ENCODE assay signal across 19 cellular contexts in the genomic region with DNA sequence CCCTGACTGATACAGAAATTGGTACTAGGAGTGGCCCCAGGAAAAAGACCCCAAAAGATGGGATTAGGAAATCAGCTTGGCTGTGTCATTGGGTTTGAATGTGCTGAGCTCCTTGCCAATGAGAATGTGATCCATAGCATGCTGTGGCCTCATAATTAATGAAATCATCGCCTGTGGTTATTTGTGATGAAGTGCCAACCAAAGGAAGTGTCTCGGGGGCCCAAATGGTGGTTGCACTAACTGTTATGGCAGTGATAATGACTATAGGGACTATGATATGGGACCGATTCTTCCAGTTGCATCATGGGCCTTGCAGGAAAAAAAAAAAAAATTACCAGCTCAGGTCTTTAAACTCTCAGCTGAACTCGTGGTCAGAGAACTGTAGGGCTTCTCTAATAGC. TPM values are rescaled to one million over a fixed set of nuclear protein-coding genes. Genes with fewer than 3 reads are reported as not detected.
DNase-seq lines count a peak whose midpoint lies in the region; ATAC-seq and TF ChIP-seq lines count a peak whose summit lies in the region.
"Had no signal": no experiment of that assay in that cellular context is flagged by ENCODE, and none has a peak within 500 bp of the region (broad histone marks: within the 10 kb centered on the region; RNA-seq: fewer than 3 reads in every experiment).

No MANE protein-coding gene starts in this region.

- H3K4me1 ChIP-seq in CD8-positive, alpha-beta T cell (ENCODE audit: insufficient read depth, low read length) = peaks cover 8% of the 10 kb centered on the region

- no peak overlapping the region for H3K4me3 Mint-ChIP-seq in CD8-positive, alpha-beta T cell
- H3K4me3 Mint-ChIP-seq in activated CD4-positive, alpha-beta memory T cell treated with anti-CD3 and anti-CD28 coated beads, Interleukin-2, amount 10 ng/mL, durations not matched to agents 7 days and 5 days = no peak overlapping the region
- H3K4me3 Mint-ChIP-seq in immature natural killer cell (peak overlapping the region; percentile 5 to 69 (median 36)), osteocyte (ENCODE audit: unreplicated experiment) (no peak overlapping the region)
- H3K4me3 Mint-ChIP-seq: B cell, GM23338 had no signal

- CTCF ChIA-PET in CD8-positive, alpha-beta T cell (lab: Charles Lee) = interaction anchor here (0.6 to 5.1 kb wide), 21 partner anchors 10 to 246 kb away, joined by 3 to 72 read pairs (median 5); partner anchors contain the start of gene GPN2
- CTCF ChIA-PET in activated CD4-positive, alpha-beta memory T cell treated with anti-CD3 and anti-CD28 coated beads, Interleukin-2, amount 10 ng/mL, durations not matched to agents 7 days and 5 days (lab: Charles Lee) = interaction anchor here (0.7 to 4.8 kb wide), 19 partner anchors 9 to 227 kb away, joined by 3 to 98 read pairs (median 11); partner anchors contain the start of genes PIGV and ZDHHC18

- no peaks in the 10 kb centered on the region for H3K36me3 Mint-ChIP-seq in CD8-positive, alpha-beta T cell
- H3K36me3 Mint-ChIP-seq in activated CD4-positive, alpha-beta memory T cell treated with anti-CD3 and anti-CD28 coated beads, Interleukin-2, amount 10 ng/mL, durations not matched to agents 7 days and 5 days (ENCODE audit: low read depth) = no peaks in the 10 kb centered on the region
- H3K36me3 Mint-ChIP-seq in immature natural killer cell = no peaks in the 10 kb centered on the region
- no peaks in the 10 kb centered on the region for H3K36me3 Mint-ChIP-seq in osteocyte (ENCODE audit: unreplicated experiment)

- no peaks in the 10 kb centered on the region for H3K9me3 ChIP-seq in CD8-positive, alpha-beta T cell (ENCODE audit: low read length)

- intact Hi-C loops in CD8-positive, alpha-beta T cell (cut with DNase I, micrococcal nuclease) = loop anchor here in 1 of 2 experiments (2.0 kb wide), 1 partner anchor 66 kb away; no protein-coding TSS in a partner anchor

- H3K27me3 Mint-ChIP-seq in CD8-positive, alpha-beta T cell (ENCODE audit: low read depth) = no peaks in the 10 kb centered on the region
- H3K27me3 Mint-ChIP-seq in activated CD4-positive, alpha-beta memory T cell treated with anti-CD3 and anti-CD28 coated beads, Interleukin-2, amount 10 ng/mL, durations not matched to agents 7 days and 5 days = no peaks in the 10 kb centered on the region
- peaks cover 0 to 2% (median 2%) of the 10 kb centered on the region in 3 donors for H3K27me3 Mint-ChIP-seq in immature natural killer cell (ENCODE audit: low read depth in 3 of 3)
- no peaks in the 10 kb centered on the region for H3K27me3 Mint-ChIP-seq in osteocyte (ENCODE audit: unreplicated experiment)
- H3K27me3 Mint-ChIP-seq: B cell had no signal

- H3K4me3 ChIP-seq in CD8-positive, alpha-beta T cell (ENCODE audit: low read depth, low read length) = no peak overlapping the region
- H3K4me3 ChIP-seq: GM23338 had no signal

- POLR2A ChIA-PET in CD8-positive, alpha-beta T cell (lab: Charles Lee) = interaction anchor here (0.6 to 1.6 kb wide), 4 partner anchors 9 to 24 kb away, joined by 3 to 7 read pairs (median 5); no protein-coding TSS in a partner anchor
- POLR2A ChIA-PET in activated CD4-positive, alpha-beta memory T cell treated with anti-CD3 and anti-CD28 coated beads, Interleukin-2, amount 10 ng/mL, durations not matched to agents 7 days and 5 days (lab: Charles Lee) = interaction anchor here (0.7 to 5.2 kb wide), 18 partner anchors 9 to 310 kb away, joined by 3 to 43 read pairs (median 6); partner anchors contain the start of genes PIGV, SFN and ZDHHC18

- peak overlapping the region; percentile 58 for H3K27ac Mint-ChIP-seq in CD8-positive, alpha-beta T cell
- peak overlapping the region; percentile 70 for H3K27ac Mint-ChIP-seq in activated CD4-positive, alpha-beta memory T cell treated with anti-CD3 and anti-CD28 coated beads, Interleukin-2, amount 10 ng/mL, durations not matched to agents 7 days and 5 days
- H3K27ac Mint-ChIP-seq in immature natural killer cell = peak overlapping the region; percentile 54 to 93 (median 77)
- no peak overlapping the region for H3K27ac Mint-ChIP-seq in osteocyte (ENCODE audit: unreplicated experiment)
- H3K27ac Mint-ChIP-seq: B cell, GM23338 had no signal

- ATAC-seq in CD8-positive, alpha-beta T cell = peak; percentile 27
- ATAC-seq in HG03439 (IDR thresholded peaks at IDR 0.05; ENCODE audit: unreplicated experiment) (no peak), HG03108 (IDR thresholded peaks at IDR 0.05; ENCODE audit: unreplicated experiment) (no peak)

- no peak overlapping the region for H3K27ac ChIP-seq in CD8-positive, alpha-beta T cell (ENCODE audit: low read depth, low read length)

- no peak for TF ChIP-seq CTCF in CD8-positive, alpha-beta T cell (IDR thresholded peaks at IDR 0.05)
- TF ChIP-seq CTCF in osteocyte (IDR thresholded peaks at IDR 0.05) = no peak

- no peaks in the 10 kb centered on the region for H3K36me3 ChIP-seq in CD8-positive, alpha-beta T cell (ENCODE audit: insufficient read depth, low read length)

- no peaks in the 10 kb centered on the region for H3K9me3 Mint-ChIP-seq in CD8-positive, alpha-beta T cell
- H3K9me3 Mint-ChIP-seq in activated CD4-positive, alpha-beta memory T cell treated with anti-CD3 and anti-CD28 coated beads, Interleukin-2, amount 10 ng/mL, durations not matched to agents 7 days and 5 days = no peaks in the 10 kb centered on the region
- H3K9me3 Mint-ChIP-seq in immature natural killer cell = no peaks in the 10 kb centered on the region
- H3K9me3 Mint-ChIP-seq in osteocyte (ENCODE audit: unreplicated experiment) = no peaks in the 10 kb centered on the region

- DNase-seq in NOMO-1 treated with DMSO at 0.1 percent for 48 hours (lab: John Stamatoyannopoulos, UW; ENCODE audit: unreplicated experiment) (peak; percentile 21), NOMO-1 treated with dmso at 0.1 percent for 144 hours (lab: John Stamatoyannopoulos, UW; ENCODE audit: unreplicated experiment) (no peak), immature natural killer cell (no peak), osteocyte (ENCODE audit: extremely low spot score, unreplicated experiment) (no peak)
- DNase-seq in CD8-positive, alpha-beta T cell = no peak
- DNase-seq in activated CD4-positive, alpha-beta memory T cell treated with anti-CD3 and anti-CD28 coated beads, Interleukin-2, amount 10 ng/mL, durations not matched to agents 7 days and 5 days = no peak
- DNase-seq: 8988T, DMS153, HCEC 1CT, KG1, MV-4-11, NCI-H1694 treated with DMSO at 0.1 percent for 48 hours, NCI-H2227 treated with DMSO at 0.1 percent for 48 hours, NCI-H510A treated with DMSO at 0.1 percent for 48 hours, NCI-H774 had no signal

- peaks cover 14% of the 10 kb centered on the region for H3K4me1 Mint-ChIP-seq in CD8-positive, alpha-beta T cell (ENCODE audit: low read depth)
- peaks cover 33% of the 10 kb centered on the region for H3K4me1 Mint-ChIP-seq in activated CD4-positive, alpha-beta memory T cell treated with anti-CD3 and anti-CD28 coated beads, Interleukin-2, amount 10 ng/mL, durations not matched to agents 7 days and 5 days
- H3K4me1 Mint-ChIP-seq in immature natural killer cell (peaks cover 18 to 19% of the 10 kb centered on the region in 2 donors), osteocyte (ENCODE audit: unreplicated experiment) (peaks cover 2% of the 10 kb centered on the region)
- H3K4me1 Mint-ChIP-seq: GM23338 had no signal

- no peaks in the 10 kb centered on the region for H3K27me3 ChIP-seq in CD8-positive, alpha-beta T cell (ENCODE audit: insufficient read depth, low read length)

RNA-seq across cellular contexts. Expression of gene ZDHHC18, which starts 15.4 kb away (rescaled TPM):
- total RNA-seq in CD8-positive, alpha-beta T cell = 10 to 100 TPM; 55.2 to 55.4 TPM
- total RNA-seq in activated CD4-positive, alpha-beta memory T cell treated with anti-CD3 and anti-CD28 coated beads, Interleukin-2, amount 10 ng/mL, durations not matched to agents 7 days and 5 days = 10 to 100 TPM; 73.3 to 76.3 TPM
- polyA plus RNA-seq in immature natural killer cell = 1 to 10 TPM; 7.3 to 8.8 (median 7.8) TPM
- total RNA-seq in osteocyte = 19.8 and 24.2 TPM in 2 replicates

RNA-seq across cellular contexts. Expression of gene PIGV, which starts 23.3 kb away (rescaled TPM):
- total RNA-seq in CD8-positive, alpha-beta T cell = 10 to 100 TPM in 1 of 2 experiments, 1 to 10 TPM in 1; 9.5 to 12.7 TPM
- total RNA-seq in activated CD4-positive, alpha-beta memory T cell treated with anti-CD3 and anti-CD28 coated beads, Interleukin-2, amount 10 ng/mL, durations not matched to agents 7 days and 5 days = 10 to 100 TPM; 16.6 to 16.9 TPM
- polyA plus RNA-seq in immature natural killer cell = 10 to 100 TPM in 2 of 3 donors, 1 to 10 TPM in 1; 9.8 to 20.0 (median 13.7) TPM
- total RNA-seq in osteocyte = 14.2 TPM in 2 replicates

RNA-seq across cellular contexts. Expression of gene SFN, which starts 51.9 kb away (rescaled TPM):
- 1 to 10 TPM; 1.1 TPM for total RNA-seq in CD8-positive, alpha-beta T cell
- 1 to 10 TPM; 4.9 to 5.0 TPM for total RNA-seq in activated CD4-positive, alpha-beta memory T cell treated with anti-CD3 and anti-CD28 coated beads, Interleukin-2, amount 10 ng/mL, durations not matched to agents 7 days and 5 days
- not detected for polyA plus RNA-seq in immature natural killer cell
- total RNA-seq in osteocyte = not detected in 2 replicates

Comparison
In these comparisons a context has a peak if more than half of its experiments do, and no peak if none do; other contexts are left out.
1. H3K4me3 Mint-ChIP-seq: peak in immature natural killer cell (5 of 5); none in CD8-positive, alpha-beta T cell (single experiment), activated CD4-positive, alpha-beta memory T cell treated with anti-CD3 and anti-CD28 coated beads, Interleukin-2, amount 10 ng/mL, durations not matched to agents 7 days and 5 days (single experiment) and osteocyte (single experiment).